ENCODE assay signal across 11 cellular contexts in the genomic region with DNA sequence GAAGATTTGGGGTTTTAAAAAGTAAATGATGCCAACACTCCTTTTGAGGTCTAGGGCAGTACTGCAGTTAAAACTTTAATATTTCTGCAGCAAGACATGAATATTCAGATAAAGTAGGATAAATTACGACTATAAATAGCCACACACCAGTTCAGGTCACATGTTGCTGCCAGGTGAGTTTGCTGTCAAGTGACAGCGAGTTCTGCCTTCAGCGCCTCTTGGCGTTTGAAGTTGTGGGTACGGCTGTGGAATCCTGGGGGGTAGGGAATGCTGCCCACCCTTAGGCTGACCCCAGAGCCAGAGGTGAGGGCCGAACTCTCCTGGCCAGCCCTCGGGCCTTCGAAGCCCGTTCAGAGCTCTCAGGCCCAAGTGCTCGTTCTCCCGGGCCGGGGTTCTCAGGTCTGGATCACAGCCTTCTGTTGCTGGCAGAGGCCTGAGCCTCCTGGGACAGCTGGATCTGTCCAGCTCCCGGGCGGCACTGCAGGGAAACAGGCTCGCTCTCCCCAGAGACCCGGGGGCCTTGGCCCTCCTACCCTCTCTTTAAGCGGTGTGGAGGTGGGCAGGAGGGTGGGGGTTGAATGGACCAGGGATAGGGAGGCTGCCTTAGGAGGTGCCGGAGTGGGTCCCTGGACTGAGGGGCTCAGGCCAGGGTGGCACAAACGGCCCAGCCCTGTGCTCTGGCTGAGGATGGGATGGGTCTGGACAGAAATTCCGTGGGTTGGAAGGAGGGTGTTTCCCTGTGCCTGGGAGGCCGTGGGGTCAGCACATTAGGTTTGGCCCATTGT. TPM values are rescaled to one million over a fixed set of nuclear protein-coding genes. Genes with fewer than 3 reads are reported as not detected.
DNase-seq lines count a peak whose midpoint lies in the region; ATAC-seq, FAIRE-seq and TF ChIP-seq lines count a peak whose summit lies in the region.
"Had no signal": no experiment of that assay in that cellular context is flagged by ENCODE, and none has a peak within 500 bp of the region (broad histone marks: within the 10 kb centered on the region; RNA-seq: fewer than 3 reads in every experiment).

No MANE protein-coding gene starts in this region.

- peak overlapping the region; percentile 18 for H2BK5ac ChIP-seq in neuronal stem cell (ENCODE audit: low read length)

- peak overlapping the region; percentile 9 for H3K14ac ChIP-seq in neuronal stem cell (ENCODE audit: low read length)

- no peak overlapping the region for H4K91ac ChIP-seq in neuronal stem cell (ENCODE audit: low read depth, low read length, poor library complexity)

- ATAC-seq in A549 (peak; percentile 1 to 3; a peak in 3 of 6 replicates), HG03442 (IDR thresholded peaks at IDR 0.05; ENCODE audit: unreplicated experiment) (no peak)

- peak overlapping the region; percentile 65 for H3K23ac ChIP-seq in neuronal stem cell (ENCODE audit: low read depth, low read length, poor library complexity)

- no peak overlapping the region for H3K4me3 ChIP-seq in A549
- H3K4me3 ChIP-seq in fibroblast of lung (replicated peaks in 1 of 4; ENCODE audit: control extremely low read depth in 1 of 4, insufficient read depth in 1 of 4, low read depth in 3 of 4, low read length in 4 of 4): peak overlapping the region in 2 of 4 experiments; percentile 20 to 98
- no peak overlapping the region for H3K4me3 ChIP-seq in neuronal stem cell (ENCODE audit: low read length in 2 of 2)

- CTCF ChIA-PET in A549 (lab: Yijun Ruan, JAX) (interaction anchor here (1.9 to 3.6 kb wide), 5 partner anchors 7 to 115 kb away, joined by 8 to 20 read pairs (median 10); partner anchors contain the start of gene BAIAP2L1), RWPE1 (lab: Yijun Ruan, JAX) (interaction anchor here (0.6 to 0.9 kb wide), 4 partner anchors 83 to 227 kb away, joined by 3 to 7 read pairs (median 3); partner anchors contain the start of gene BAIAP2L1)

- H3K18ac ChIP-seq in neuronal stem cell (ENCODE audit: low read length): no peak overlapping the region

- H3K9me3 ChIP-seq in A549 (no peaks in the 10 kb centered on the region), fibroblast of lung (ENCODE audit: control insufficient read depth, insufficient read depth, low read depth, low read length) (no peaks in the 10 kb centered on the region), neuronal stem cell (replicated peaks in 1 of 2; ENCODE audit: control insufficient read depth in 2 of 2, insufficient read depth in 1 of 2, low read depth in 1 of 2, low read length in 2 of 2) (peaks cover 0 to 1% of the 10 kb centered on the region in 2 donors)

- WGBS in A549 (ENCODE audit: missing lambda C conversion rate): 85% methylated on average over 20 of the region's 21 CpGs
- no CpG with 5 or more reads among the region's 21 CpGs for WGBS in neuronal stem cell (ENCODE audit: extremely low coverage in 2 of 2, insufficient read length in 2 of 2, insufficient replicate concordance in 1 of 2), 2 donors

- TF ChIP-seq RAD21 in A549 (conservative IDR thresholded peaks at IDR 0.05 in 1 of 2, IDR thresholded peaks at IDR 0.05 in 1 of 2): no peak

- H2AK5ac ChIP-seq in neuronal stem cell (ENCODE audit: low read depth, low read length): peak overlapping the region; percentile 18

- H3K27me3 ChIP-seq in fibroblast of lung (ENCODE audit: control insufficient read depth, insufficient read depth, low read length) (no peaks in the 10 kb centered on the region), neuronal stem cell (ENCODE audit: control insufficient read depth in 3 of 3, insufficient read depth in 3 of 3, low read depth in 1 of 3, low read length in 3 of 3) (no peaks in the 10 kb centered on the region)

- FAIRE-seq in A549 (lab: Jason Lieb, UNC): no peak
- FAIRE-seq: GM19239 had no signal

- in situ Hi-C loops in G401 (cut with HindIII; ENCODE audit: low sequenced_read_pairs): no loop called here

- TF ChIP-seq CTCF in A549 (IDR thresholded peaks at IDR 0.05) (no peak), RWPE1 (conservative IDR thresholded peaks at IDR 0.05; ENCODE audit: low read depth) (no peak), fibroblast of lung (conservative IDR thresholded peaks at IDR 0.05 in 1 of 2, IDR thresholded peaks at IDR 0.05 in 1 of 2; ENCODE audit: low read depth in 1 of 2, low read length in 2 of 2) (no peak)

- DNase-seq in A549 (ENCODE audit: low read depth in 1 of 2, low spot score in 1 of 2) (no peak), RWPE1 (ENCODE audit: low spot score) (no peak), fibroblast of lung (ENCODE audit: low read depth in 2 of 2) (no peak), neuronal stem cell (ENCODE audit: low spot score) (no peak), G401 (ENCODE audit: low spot score) (no peak), MV-4-11 (lab: John Stamatoyannopoulos, UW) (no peak)
- DNase-seq in activated CD4-positive, alpha-beta T cell treated with anti-CD3 and anti-CD28 coated beads for 1 hour: no peak
- DNase-seq: activated CD4-positive, alpha-beta T cell treated with anti-CD3 and anti-CD28 coated beads, Interleukin-2, amount 50 U/mL, for 4 hours; stimulated activated CD4-positive, alpha-beta T cell treated with anti-CD3 and anti-CD28 coated beads, Interleukin-4, amount 100 ng/mL, for 1 hour had no signal

- H3K4ac ChIP-seq in neuronal stem cell (ENCODE audit: low read length): no peak overlapping the region

- H2BK12ac ChIP-seq in neuronal stem cell (ENCODE audit: low read length): no peak overlapping the region

- H2BK120ac ChIP-seq in neuronal stem cell (ENCODE audit: low read depth, low read length): no peak overlapping the region

- POLR2A ChIA-PET in A549 (lab: Yijun Ruan, JAX): no interaction called here
- POLR2A ChIA-PET in RWPE1 (lab: Yijun Ruan, JAX; ENCODE audit: low non-redundant PET): interaction anchor here (0.5 to 1.0 kb wide), 2 partner anchors 114 to 150 kb away, joined by 3 to 4 read pairs; partner anchors contain the start of gene BAIAP2L1

- H3K27ac ChIP-seq in A549 (peak overlapping the region; percentile 98 to 99; a peak in 5 of 6 replicates), RWPE1 (peak overlapping the region; percentile 97), fibroblast of lung (ENCODE audit: insufficient read depth, low read length) (peak overlapping the region; percentile 88), neuronal stem cell (replicated peaks; ENCODE audit: low read length) (no peak overlapping the region)

- H3K36me3 ChIP-seq in fibroblast of lung (ENCODE audit: control insufficient read depth, insufficient read depth, low read length) (peaks cover 17% of the 10 kb centered on the region), neuronal stem cell (replicated peaks in 1 of 2; ENCODE audit: control insufficient read depth in 2 of 2, insufficient read depth in 2 of 2, low read length in 2 of 2) (peaks cover 10 to 74% of the 10 kb centered on the region in 2 donors)

- H3K79me1 ChIP-seq in neuronal stem cell (ENCODE audit: low read depth, low read length): peaks cover 35% of the 10 kb centered on the region

- peak overlapping the region; percentile 65 for H4K8ac ChIP-seq in neuronal stem cell (ENCODE audit: low read depth, low read length)

- no peak for TF ChIP-seq EP300 in A549 (IDR thresholded peaks at IDR 0.05)

- H2AFZ ChIP-seq in fibroblast of lung (ENCODE audit: low read length) (no peak overlapping the region), neuronal stem cell (ENCODE audit: low read length) (no peak overlapping the region)

- no peak overlapping the region for H2BK15ac ChIP-seq in neuronal stem cell (ENCODE audit: low read length)

- no peak for TF ChIP-seq POLR2A in A549 (IDR thresholded peaks at IDR 0.05; ENCODE audit: low read length)

- H3K79me2 ChIP-seq in fibroblast of lung (ENCODE audit: control insufficient read depth, insufficient read depth, low read length): peaks cover 93% of the 10 kb centered on the region

- H3K4me2 ChIP-seq in A549: peak overlapping the region; percentile 98
- H3K4me2 ChIP-seq in fibroblast of lung (ENCODE audit: extremely low read depth, insufficient read depth, low read length): peak overlapping the region; percentile 91
- no peak overlapping the region for H3K4me2 ChIP-seq in neuronal stem cell (ENCODE audit: insufficient read depth, low read length, poor library complexity, severe bottlenecking)

- H4K20me1 ChIP-seq in fibroblast of lung (ENCODE audit: control insufficient read depth, extremely low read depth, insufficient read depth, low read length): no peaks in the 10 kb centered on the region

- H3K9ac ChIP-seq in fibroblast of lung (ENCODE audit: insufficient read depth, low read length) (no peak overlapping the region), neuronal stem cell (ENCODE audit: low read depth, low read length, poor library complexity) (peak overlapping the region; percentile 78)

- H3K4me1 ChIP-seq in A549 (peaks cover 57% of the 10 kb centered on the region), fibroblast of lung (ENCODE audit: control insufficient read depth, extremely low read depth, insufficient read depth, low read length) (peaks cover 25% of the 10 kb centered on the region), neuronal stem cell (ENCODE audit: control insufficient read depth in 2 of 2, insufficient read depth in 1 of 2, low read depth in 1 of 2, low read length in 2 of 2) (peaks cover 20 to 29% of the 10 kb centered on the region in 2 donors)

RNA-seq across cellular contexts. Expression of gene BRI3, which starts 5.4 kb away (rescaled TPM):
- 61.0 and 68.3 TPM in 2 replicates for polyA plus RNA-seq in A549 (2011; rRNA removed)
- 67.0 and 79.0 TPM in 2 replicates for polyA plus RNA-seq in A549 (2012; cell fraction: cytosol; rRNA removed)
- 29.3 and 35.6 TPM in 2 replicates for polyA plus RNA-seq in A549 (2012; cell fraction: nucleus; rRNA removed)
- 60.8 to 73.0 TPM (median 61.5 TPM) in 3 replicates for polyA plus RNA-seq in A549 (2017; fragmentation: RNase III; extraction: RNeasy Plus Mini Kit Qiagen cat#74134 plus additional on column Dnase treatment)
- polyA minus RNA-seq in A549 (2011; rRNA and poly(A)+ RNA removed): 49.2 and 51.8 TPM in 2 replicates
- 77.8 and 104 TPM in 2 replicates for total RNA-seq in fibroblast of lung
- polyA plus RNA-seq in fibroblast of lung: 164 and 172 TPM in 2 replicates
- 267 and 318 TPM in 2 replicates for polyA plus RNA-seq in fibroblast of lung (2012)
- 379 and 477 TPM in 2 replicates for polyA minus RNA-seq in fibroblast of lung (ENCODE audit: low replicate concordance)
- polyA plus RNA-seq in neuronal stem cell (2013, experiment 1 of 2): 197 TPM
- 198 TPM for polyA plus RNA-seq in neuronal stem cell (2013, experiment 2 of 2)
- total RNA-seq in G401 (2014; rRNA removed; shearing (Covaris generic)): 87.6 and 99.9 TPM in 2 replicates

RNA-seq across cellular contexts. Expression of gene TECPR1, which starts 34.9 kb away (rescaled TPM):
- polyA plus RNA-seq in A549 (2011; rRNA removed) (2.5 TPM in 2 replicates), A549 (2017; fragmentation: RNase III; extraction: RNeasy Plus Mini Kit Qiagen cat#74134 plus additional on column Dnase treatment) (8.4 to 11.2 TPM (median 11.1 TPM) in 3 replicates), fibroblast of lung (3.3 and 3.7 TPM in 2 replicates)
- polyA plus RNA-seq in A549 (2012; cell fraction: cytosol; rRNA removed): 2.8 and 3.8 TPM in 2 replicates
- 14.1 and 21.5 TPM in 2 replicates for polyA plus RNA-seq in A549 (2012; cell fraction: nucleus; rRNA removed)
- 2.9 and 4.4 TPM in 2 replicates for polyA minus RNA-seq in A549 (2011; rRNA and poly(A)+ RNA removed)
- total RNA-seq in fibroblast of lung: 24.9 and 39.0 TPM in 2 replicates
- polyA plus RNA-seq in fibroblast of lung (2012): 15.4 and 15.6 TPM in 2 replicates
- polyA minus RNA-seq in fibroblast of lung (ENCODE audit: low replicate concordance): 7.7 and 9.1 TPM in 2 replicates
- polyA plus RNA-seq in neuronal stem cell (2013, experiment 1 of 2): 7.3 TPM
- 7.5 TPM for polyA plus RNA-seq in neuronal stem cell (2013, experiment 2 of 2)
- total RNA-seq in G401 (2014; rRNA removed; shearing (Covaris generic)): 13.6 and 53.5 TPM in 2 replicates
